In the genomic region with DNA sequence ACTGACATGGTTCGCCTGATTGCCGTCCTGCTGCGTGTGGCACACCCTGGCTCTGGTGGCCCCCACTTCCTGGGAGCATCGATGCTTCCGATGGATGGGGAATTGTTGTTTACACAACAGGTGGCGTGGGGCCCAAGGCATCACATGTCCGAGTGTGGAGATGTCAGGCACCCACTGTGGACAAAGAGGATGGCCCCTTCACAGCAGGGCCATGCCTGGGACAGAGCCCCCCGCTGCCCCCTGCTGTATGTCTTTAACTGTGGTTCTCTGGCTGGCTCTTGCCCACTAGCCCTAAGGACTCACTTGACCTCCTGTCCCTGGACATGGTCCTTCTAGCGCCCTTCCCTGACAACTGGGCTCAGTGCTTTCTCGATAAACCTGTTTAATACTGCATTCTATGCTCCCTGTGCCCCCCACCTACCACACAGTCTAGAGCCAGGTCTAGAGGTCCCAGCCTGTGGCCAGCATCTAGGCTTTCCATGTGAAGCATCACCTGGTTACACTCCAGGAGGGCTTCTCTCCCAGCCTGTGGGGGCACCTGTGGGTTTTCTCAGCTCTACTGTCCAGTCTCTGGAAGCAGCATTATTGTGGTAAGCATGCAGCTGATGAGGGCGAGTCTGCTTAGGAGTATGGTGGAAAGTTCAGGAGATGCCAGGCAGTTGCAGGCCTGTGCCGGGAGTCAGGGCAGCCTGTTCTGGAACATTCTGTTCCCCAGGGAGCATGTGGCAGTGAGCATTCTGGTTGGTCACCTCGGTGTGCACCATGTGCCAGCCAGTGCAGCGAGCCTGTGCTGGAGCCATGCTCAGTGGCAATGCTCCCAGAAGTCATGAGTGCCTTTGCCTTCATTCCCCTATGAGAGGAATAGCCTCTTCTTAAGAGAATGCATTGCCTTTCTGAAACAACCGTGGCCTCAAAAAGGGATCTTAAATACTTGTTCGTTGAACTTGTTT, we compare ENCODE assay signal across 14 cellular contexts.
"Had no signal": no experiment of that assay in that cellular context is flagged by ENCODE, and none has a peak within 500 bp of the region (broad histone marks: within the 10 kb centered on the region; RNA-seq: fewer than 3 reads in every experiment).

No MANE protein-coding gene starts in this region.

- H3K9me3 ChIP-seq: adrenal gland, gastroesophageal sphincter, psoas muscle, testis had no signal

- H3K4me3 ChIP-seq: adrenal gland, gastroesophageal sphincter, hepatocyte, psoas muscle, testis had no signal

- H3K79me2 ChIP-seq: hepatocyte had no signal

- DNase-seq: activated CD4-positive, alpha-beta T cell treated with anti-CD3 and anti-CD28 coated beads, Interleukin-2, amount 50 U/mL, for 4 hours; activated CD4-positive, CD25-positive, alpha-beta regulatory T cell treated with anti-CD3 and anti-CD28 coated beads, Interleukin-2, amount 50 U/mL, for 72 hours; activated naive CD4-positive, alpha-beta T cell treated with anti-CD3 and anti-CD28 coated beads, Interleukin-2, amount 10 ng/mL, durations not matched to agents 7 days and 5 days; adrenal gland; central memory CD4-positive, alpha-beta T cell; effector memory CD4-positive, alpha-beta T cell; kidney glomerular epithelial cell; psoas muscle; stimulated activated CD4-positive, alpha-beta T cell treated with anti-CD3 and anti-CD28 coated beads, Interleukin-4, amount 100 ng/mL, for 24 hours; testis had no signal

- H3K36me3 ChIP-seq: adrenal gland, gastroesophageal sphincter had no signal

- H3K27me3 ChIP-seq: adrenal gland, gastroesophageal sphincter, hepatocyte, testis had no signal

- H2AFZ ChIP-seq: hepatocyte had no signal

- H3K4me2 ChIP-seq: hepatocyte had no signal

- H3K4me1 ChIP-seq: adrenal gland, gastroesophageal sphincter, psoas muscle had no signal

- H3K27ac ChIP-seq: adrenal gland, epithelial cell of prostate, gastroesophageal sphincter, hepatocyte, psoas muscle, testis had no signal

- ATAC-seq: gastroesophageal sphincter had no signal

- FAIRE-seq: urothelium cell line had no signal
